ENCODE assay signal across 8 cellular contexts in genomic region chr1:229342902-229343587, GRCh38. TPM values are rescaled to one million over a fixed set of nuclear protein-coding genes. Genes with fewer than 3 reads are reported as not detected.
DNase-seq lines count a peak whose midpoint lies in the region; ATAC-seq lines count a peak whose summit lies in the region.

Gene CCSAP, minus strand, starts transcription at chr1:229343047. Its CDS starts 582 bp downstream, at chr1:229342465.

- no peaks in the 10 kb centered on the region for H3K36me3 ChIP-seq in adipocyte (ENCODE audit: control insufficient read depth, insufficient read depth, low read length, severe bottlenecking)

- in situ Hi-C loops in Caki2 (cut with HindIII; ENCODE audit: low pct_unique_long_range_greater_than_20kb, low sequenced_read_pairs) = no loop called here
- in situ Hi-C loops in SK-MEL-5 (cut with HindIII; ENCODE audit: low pct_unique_long_range_greater_than_20kb, low sequenced_read_pairs) = no loop called here

- peaks cover 17% of the 10 kb centered on the region for H3K4me1 ChIP-seq in adipocyte (ENCODE audit: control insufficient read depth, insufficient read depth, low read length)

- peak; percentile 37 for ATAC-seq in GM19438 (IDR thresholded peaks at IDR 0.05; ENCODE audit: low read depth, unreplicated experiment)
- ATAC-seq in HG03469 (IDR thresholded peaks at IDR 0.05; ENCODE audit: unreplicated experiment) = peak; percentile 21
- ATAC-seq in left cardiac atrium = peak; percentile 85

- DNase-seq in Caki2 (ENCODE audit: low read depth) (peak; percentile 60), SK-MEL-5 (ENCODE audit: low read depth, low spot score) (peak; percentile 19), adipocyte (ENCODE audit: low read depth) (peak; percentile 85), left cardiac atrium (peak; percentile 63), posterior cingulate gyrus (peak; percentile 47 to 95 (median 62)), HPDE6-E6E7 (ENCODE audit: extremely low spot score) (no peak)

- H3K4me3 ChIP-seq in adipocyte (ENCODE audit: low read length) = peak within 1 kb of the TSS; percentile 86

- no peaks in the 10 kb centered on the region for H3K9me3 ChIP-seq in adipocyte (ENCODE audit: control insufficient read depth, low read length)

- intact Hi-C loops in left cardiac atrium (cut with DNase I) = no loop called here
- intact Hi-C loops in posterior cingulate gyrus (cut with DNase I) = loop anchor here (1.0 to 5.0 kb wide), 2 partner anchors 72 to 139 kb away; partner anchors contain the start of gene RAB4A

- H3K9ac ChIP-seq in adipocyte (ENCODE audit: low read length) = peak within 1 kb of the TSS; percentile 79

- peaks cover 16% of the 10 kb centered on the region for H3K27me3 ChIP-seq in adipocyte (replicated peaks; ENCODE audit: control insufficient read depth, insufficient read depth, low read length)

RNA-seq across cellular contexts. Expression of gene CCSAP, which starts in this region (rescaled TPM):
- total RNA-seq in Caki2 (2014; rRNA removed; shearing (Covaris generic); ENCODE audit: low replicate concordance) = 3.4 and 4.2 TPM in 2 replicates
- total RNA-seq in SK-MEL-5 (2014; rRNA removed; shearing (Covaris generic)) = 26.2 and 26.6 TPM in 2 replicates
- polyA plus RNA-seq in SK-MEL-5 (2015; cell fraction: cytosol; rRNA removed) = 10.4 and 16.3 TPM in 2 replicates
- polyA plus RNA-seq in SK-MEL-5 (2015; cell fraction: nucleus; rRNA removed) = 16.1 and 21.9 TPM in 2 replicates
- total RNA-seq in left cardiac atrium = 1 to 10 TPM; 2.6 to 3.7 TPM

Comparison
In these comparisons a context has a peak if more than half of its experiments do, and no peak if none do; other contexts are left out.
1. ATAC-seq: peak in every context shown above with its lines; median percentile 85 in left cardiac atrium; 37 in GM19438; 21 in HG03469.